10 cellular contexts compared by ENCODE assay signal in the genomic region with DNA sequence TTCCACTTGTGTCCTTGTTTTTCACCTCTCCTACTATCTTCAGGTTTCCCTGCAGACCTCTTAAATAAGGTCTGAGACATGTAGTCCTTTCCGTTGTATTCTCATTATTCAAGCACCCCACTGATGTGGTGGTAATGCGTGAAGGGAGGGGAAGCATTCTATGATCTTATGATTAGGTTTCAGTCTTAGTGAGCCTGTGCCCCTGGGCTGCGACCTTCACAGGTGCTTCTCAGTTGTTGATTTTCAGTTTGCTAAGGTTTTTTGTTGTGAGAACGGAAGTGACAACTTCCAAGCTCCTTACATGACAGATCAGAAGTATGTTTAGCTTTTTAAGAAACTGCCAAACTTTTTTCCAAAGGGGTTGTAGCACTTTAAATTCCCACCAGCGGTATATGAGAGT. TPM values are rescaled to one million over a fixed set of nuclear protein-coding genes. Genes with fewer than 3 reads are reported as not detected.
DNase-seq lines count a peak whose midpoint lies in the region; ATAC-seq and TF ChIP-seq lines count a peak whose summit lies in the region.
"Had no signal": no experiment of that assay in that cellular context is flagged by ENCODE, and none has a peak within 500 bp of the region (broad histone marks: within the 10 kb centered on the region; RNA-seq: fewer than 3 reads in every experiment).

No MANE protein-coding gene starts in this region.

- no peak overlapping the region for H3K4me3 Mint-ChIP-seq in activated naive CD8-positive, alpha-beta T cell treated with anti-CD3 and anti-CD28 coated beads, Interleukin-2, amount 50 U/mL, for 24 hours

- H3K27ac ChIP-seq in gastroesophageal sphincter: no peak overlapping the region
- no peak overlapping the region for H3K27ac ChIP-seq in PC-3 (ENCODE audit: low read length)

- H3K9me3 Mint-ChIP-seq in activated naive CD8-positive, alpha-beta T cell treated with anti-CD3 and anti-CD28 coated beads, Interleukin-2, amount 50 U/mL, for 24 hours: no peaks in the 10 kb centered on the region

- H3K4me1 ChIP-seq in gastroesophageal sphincter (no peaks in the 10 kb centered on the region), PC-3 (ENCODE audit: insufficient read depth, low read length) (peaks cover 16% of the 10 kb centered on the region)

- H3K27me3 ChIP-seq in gastroesophageal sphincter (no peaks in the 10 kb centered on the region), PC-3 (ENCODE audit: low read length) (no peaks in the 10 kb centered on the region)

- peak; percentile 21 for DNase-seq in activated naive CD8-positive, alpha-beta T cell treated with anti-CD3 and anti-CD28 coated beads, Interleukin-2, amount 50 U/mL, for 24 hours
- no peak for DNase-seq in NCI-H1417 (lab: John Stamatoyannopoulos, UW)
- no peak for DNase-seq in effector CD8-positive, alpha-beta T cell (lab: John Stamatoyannopoulos, UW)
- DNase-seq in PC-3: no peak
- DNase-seq: hypothalamus, NCI-H524 had no signal

- peaks cover 26% of the 10 kb centered on the region for H3K4me1 Mint-ChIP-seq in activated naive CD8-positive, alpha-beta T cell treated with anti-CD3 and anti-CD28 coated beads, Interleukin-2, amount 50 U/mL, for 24 hours

- no peak for TF ChIP-seq POLR2A in gastroesophageal sphincter (IDR thresholded peaks at IDR 0.05)

- no peaks in the 10 kb centered on the region for H3F3A ChIP-seq in PC-3 (ENCODE audit: low read length, unreplicated experiment)

- no peaks in the 10 kb centered on the region for H3K9me2 ChIP-seq in PC-3 (replicated peaks; ENCODE audit: low read length)

- intact Hi-C loops in PC-3 (cut with micrococcal nuclease): no loop called here

- H3K9me3 ChIP-seq in gastroesophageal sphincter (no peaks in the 10 kb centered on the region), PC-3 (ENCODE audit: low read length) (no peaks in the 10 kb centered on the region)

- H3K9ac ChIP-seq in PC-3 (ENCODE audit: low read length): no peak overlapping the region

- H3K36me3 ChIP-seq in gastroesophageal sphincter (peaks cover 0 to 65% of the 10 kb centered on the region in 2 donors), PC-3 (ENCODE audit: low read depth, low read length) (peaks cover 21% of the 10 kb centered on the region; the same call in 1 of the 2 replicates)

- H3K4me3 ChIP-seq in gastroesophageal sphincter: no peak overlapping the region
- H3K4me3 ChIP-seq in PC-3 (ENCODE audit: low read length): no peak overlapping the region

- H4K20me1 ChIP-seq in PC-3 (ENCODE audit: low read length): no peaks in the 10 kb centered on the region

- TF ChIP-seq EP300 in gastroesophageal sphincter (IDR thresholded peaks at IDR 0.05): no peak

- 88 to 100% methylated on average over 2 to 4 of the region's 5 CpGs for WGBS in gastroesophageal sphincter (ENCODE audit: low coverage in 1 of 2), 2 donors

- POLR2A ChIA-PET in PC-3 (lab: Charles Lee; ENCODE audit: unreplicated experiment): no interaction called here

- 0 out of 2 replicates have a peak, but pooled peaks cover 6% of the 10 kb centered on the region for H3K79me2 ChIP-seq in PC-3 (ENCODE audit: low read length)

- ATAC-seq in GM18520 (IDR thresholded peaks at IDR 0.05; ENCODE audit: unreplicated experiment) (peak; percentile 95), GM21526 (IDR thresholded peaks at IDR 0.05; ENCODE audit: low FRiP score, unreplicated experiment) (peak; percentile 98), HG03469 (IDR thresholded peaks at IDR 0.05; ENCODE audit: unreplicated experiment) (peak; percentile 82), gastroesophageal sphincter (no peak), PC-3 (no peak)
- peak; percentile 99 for ATAC-seq in activated naive CD8-positive, alpha-beta T cell treated with anti-CD3 and anti-CD28 coated beads, Interleukin-2, amount 50 U/mL, for 24 hours

- H3K4me2 ChIP-seq in PC-3 (ENCODE audit: low read length): no peak overlapping the region

- CTCF ChIA-PET in PC-3 (lab: Charles Lee): no interaction called here

- peak overlapping the region; percentile 16 for H3K27ac Mint-ChIP-seq in activated naive CD8-positive, alpha-beta T cell treated with anti-CD3 and anti-CD28 coated beads, Interleukin-2, amount 50 U/mL, for 24 hours

- no TSS peak for BruUV-seq in PC-3 (replicated peaks; lab: Mats Ljungman, UMichigan)

- H2AFZ ChIP-seq in PC-3 (ENCODE audit: low read length): no peak overlapping the region

- peaks cover 35% of the 10 kb centered on the region for H3K36me3 Mint-ChIP-seq in activated naive CD8-positive, alpha-beta T cell treated with anti-CD3 and anti-CD28 coated beads, Interleukin-2, amount 50 U/mL, for 24 hours (ENCODE audit: low read depth)

- H3K27me3 Mint-ChIP-seq in activated naive CD8-positive, alpha-beta T cell treated with anti-CD3 and anti-CD28 coated beads, Interleukin-2, amount 50 U/mL, for 24 hours: no peaks in the 10 kb centered on the region

- TF ChIP-seq CTCF in gastroesophageal sphincter (IDR thresholded peaks at IDR 0.05): no peak
- TF ChIP-seq CTCF in PC-3 (conservative IDR thresholded peaks at IDR 0.05; ENCODE audit: low read depth, low read length): no peak

RNA-seq across cellular contexts. Expression of a gene that starts 41.3 kb away (rescaled TPM):
- total RNA-seq in gastroesophageal sphincter (10 to 100 TPM; 21.7 to 33.2 (median 27.2) TPM), PC-3 (2014; rRNA removed) (17.9 and 18.6 TPM in 2 replicates)

Comparison
In these comparisons a context has a peak if more than half of its experiments do, and no peak if none do; other contexts are left out.
1. ATAC-seq: peak in GM18520 (single experiment), GM21526 (single experiment), HG03469 (single experiment) and activated naive CD8-positive, alpha-beta T cell treated with anti-CD3 and anti-CD28 coated beads, Interleukin-2, amount 50 U/mL, for 24 hours (single experiment); none in gastroesophageal sphincter (single experiment) and PC-3 (single experiment).